Comparison of ENCODE assay signal across 18 cellular contexts in genomic region chr5:58114324-58114723, GRCh38.
DNase-seq lines count a peak whose midpoint lies in the region; ATAC-seq and TF ChIP-seq lines count a peak whose summit lies in the region.
"Had no signal": no experiment of that assay in that cellular context is flagged by ENCODE, and none has a peak within 500 bp of the region (broad histone marks: within the 10 kb centered on the region; RNA-seq: fewer than 3 reads in every experiment).

No MANE protein-coding gene starts in this region.

- intact Hi-C loops in esophagus squamous epithelium (cut with DNase I) = no loop called here

- peak; percentile 99 for ATAC-seq in RWPE2 (ENCODE audit: low read depth)
- ATAC-seq: effector memory CD8-positive, alpha-beta T cell; right lobe of liver; WTC11 had no signal

- H2AFZ ChIP-seq in GM23248 = peak overlapping the region; percentile 20
- H2AFZ ChIP-seq in smooth muscle cell (ENCODE audit: low read depth) = peak overlapping the region; percentile 70

- peaks cover 13% of the 10 kb centered on the region; the same call in 1 of the 2 replicates for H3K4me1 ChIP-seq in GM23248 (ENCODE audit: insufficient read depth)
- peaks cover 15% of the 10 kb centered on the region for H3K4me1 ChIP-seq in RWPE2 (ENCODE audit: insufficient read depth, poor library complexity, severe bottlenecking)
- peaks cover 8% of the 10 kb centered on the region for H3K4me1 ChIP-seq in smooth muscle cell (ENCODE audit: low read depth)
- no peaks in the 10 kb centered on the region for H3K4me1 ChIP-seq in esophagus squamous epithelium
- H3K4me1 ChIP-seq: right lobe of liver had no signal

- no peaks in the 10 kb centered on the region for H3K9me3 ChIP-seq in GM23248 (ENCODE audit: low read depth)
- H3K9me3 ChIP-seq in RWPE2 (ENCODE audit: severe bottlenecking) = no peaks in the 10 kb centered on the region
- no peaks in the 10 kb centered on the region for H3K9me3 ChIP-seq in smooth muscle cell (replicated peaks; ENCODE audit: low read depth)
- H3K9me3 ChIP-seq in esophagus squamous epithelium = no peaks in the 10 kb centered on the region
- H3K9me3 ChIP-seq: MG63, right lobe of liver, upper lobe of left lung had no signal

- H3K9ac ChIP-seq in GM23248 (no peak overlapping the region), smooth muscle cell (ENCODE audit: low read depth) (no peak overlapping the region)

- peak overlapping the region; percentile 59 for H3K27ac ChIP-seq in GM23248
- peak overlapping the region; percentile 33 for H3K27ac ChIP-seq in RWPE2 (ENCODE audit: poor library complexity, severe bottlenecking)
- H3K27ac ChIP-seq in smooth muscle cell (ENCODE audit: low read depth) = peak overlapping the region; percentile 52
- H3K27ac ChIP-seq in esophagus squamous epithelium = no peak overlapping the region
- H3K27ac ChIP-seq: right lobe of liver, upper lobe of left lung had no signal

- H4K20me1 ChIP-seq in GM23248 (ENCODE audit: insufficient read depth) (no peaks in the 10 kb centered on the region), smooth muscle cell (ENCODE audit: low read depth) (no peaks in the 10 kb centered on the region)

- TF ChIP-seq CTCF in RWPE2 (IDR thresholded peaks at IDR 0.05; ENCODE audit: poor library complexity, severe bottlenecking) (no peak), epithelial cell of proximal tubule (conservative IDR thresholded peaks at IDR 0.05; ENCODE audit: low read depth, low read length) (no peak), smooth muscle cell (IDR thresholded peaks at IDR 0.05; ENCODE audit: borderline replicate concordance, insufficient read depth, poor library complexity, severe bottlenecking) (no peak), esophagus squamous epithelium (IDR thresholded peaks at IDR 0.05) (no peak)

- no peak overlapping the region for H3K4me3 ChIP-seq in GM23248
- H3K4me3 ChIP-seq in RWPE2 (ENCODE audit: severe bottlenecking) = no peak overlapping the region
- no peak overlapping the region for H3K4me3 ChIP-seq in epithelial cell of proximal tubule (ENCODE audit: low read depth, low read length)
- no peak overlapping the region for H3K4me3 ChIP-seq in smooth muscle cell
- H3K4me3 ChIP-seq in esophagus squamous epithelium = no peak overlapping the region
- H3K4me3 ChIP-seq: MG63, right lobe of liver, upper lobe of left lung had no signal

- TF ChIP-seq POLR2A in esophagus squamous epithelium (IDR thresholded peaks at IDR 0.05) = no peak

- WGBS in GM23248 (ENCODE audit: low coverage in 1 of 2, low lambda C conversion rate in 2 of 2, missing lambda C conversion rate in 2 of 2), 2 experiments = 14 to 20% methylated on average over 3 of the region's 3 CpGs
- 45% methylated on average over 3 of the region's 3 CpGs for WGBS in smooth muscle cell (ENCODE audit: low lambda C conversion rate)
- WGBS in esophagus squamous epithelium, 2 donors = 44 to 78% methylated on average over 1 to 2 of the region's 3 CpGs

- in situ Hi-C loops in GM23248 (cut with MboI) = no loop called here

- H3K36me3 ChIP-seq in GM23248 (ENCODE audit: low read depth) (no peaks in the 10 kb centered on the region), RWPE2 (ENCODE audit: low read depth) (no peaks in the 10 kb centered on the region), smooth muscle cell (ENCODE audit: low read depth) (no peaks in the 10 kb centered on the region), esophagus squamous epithelium (no peaks in the 10 kb centered on the region)
- H3K36me3 ChIP-seq: MG63, right lobe of liver, upper lobe of left lung had no signal

- DNase-seq in GM23248 (peak; percentile 81), RWPE2 (ENCODE audit: low spot score) (no peak), epithelial cell of proximal tubule (ENCODE audit: low read depth) (peak; percentile 42), smooth muscle cell (lab: John Stamatoyannopoulos, UW; ENCODE audit: unreplicated experiment) (no peak), DMS79 (lab: John Stamatoyannopoulos, UW) (no peak), esophagus squamous epithelium (lab: John Stamatoyannopoulos, UW) (no peak)
- no peak for DNase-seq in central memory CD4-positive, alpha-beta T cell
- DNase-seq: activated gamma-delta T cell; CD4-positive, alpha-beta T cell; effector memory CD8-positive, alpha-beta T cell; islet precursor cell; MG63; NCI-H187; NCI-H510A treated with DMSO at 0.1 percent for 48 hours; right lobe of liver; stimulated activated CD4-positive, alpha-beta T cell treated with anti-CD3 and anti-CD28 coated beads, Interleukin-4, amount 100 ng/mL, for 24 hours; upper lobe of left lung had no signal

- H3K27me3 ChIP-seq in GM23248 (replicated peaks; ENCODE audit: insufficient read depth) (no peaks in the 10 kb centered on the region), RWPE2 (ENCODE audit: insufficient read depth, poor library complexity, severe bottlenecking) (no peaks in the 10 kb centered on the region), smooth muscle cell (ENCODE audit: low read depth) (no peaks in the 10 kb centered on the region), esophagus squamous epithelium (no peaks in the 10 kb centered on the region)
- H3K27me3 ChIP-seq: MG63, right lobe of liver, upper lobe of left lung had no signal

- H3K79me2 ChIP-seq in GM23248 (ENCODE audit: insufficient read depth) = no peaks in the 10 kb centered on the region
- H3K79me2 ChIP-seq in smooth muscle cell (ENCODE audit: low read depth) = no peaks in the 10 kb centered on the region

- H3K4me2 ChIP-seq in GM23248 (ENCODE audit: unreplicated experiment) (peak overlapping the region; percentile 43), smooth muscle cell (peak overlapping the region; percentile 46)

- peaks cover 8% of the 10 kb centered on the region for H3F3A ChIP-seq in GM23248 (ENCODE audit: insufficient read depth)
- H3F3A ChIP-seq in smooth muscle cell (ENCODE audit: low read depth) = no peaks in the 10 kb centered on the region

- H3K9me2 ChIP-seq in GM23248 (ENCODE audit: insufficient read depth) = no peaks in the 10 kb centered on the region

Comparison
In these comparisons a context has a peak if more than half of its experiments do, and no peak if none do; other contexts are left out.
1. DNase-seq: peak in GM23248 (single experiment) and epithelial cell of proximal tubule (single experiment); none in RWPE2 (single experiment), smooth muscle cell (single experiment), DMS79 (single experiment), central memory CD4-positive, alpha-beta T cell (single experiment) and esophagus squamous epithelium (single experiment).
2. H3K27ac ChIP-seq: peak in GM23248 (single experiment), RWPE2 (single experiment) and smooth muscle cell (single experiment); none in esophagus squamous epithelium (0 of 4).